17 cellular contexts compared by ENCODE assay signal in genomic region chr5:13214182-13214581, GRCh38.
"Had no signal": no experiment of that assay in that cellular context is flagged by ENCODE, and none has a peak within 500 bp of the region (broad histone marks: within the 10 kb centered on the region; RNA-seq: fewer than 3 reads in every experiment).

No MANE protein-coding gene starts in this region.

- H3K4me1 ChIP-seq: colonic mucosa, esophagus muscularis mucosa, foreskin keratinocyte, gastroesophageal sphincter, heart right ventricle, left lung, lower lobe of right lung had no signal

- H3K27me3 ChIP-seq: colonic mucosa, esophagus muscularis mucosa, foreskin keratinocyte, gastroesophageal sphincter, heart right ventricle, left lung had no signal

- H3K9me3 Mint-ChIP-seq: dendritic cell treated with granulocyte-macrophage colony-stimulating factor and Interleukin-4, amounts not matched to agents 40 ng/mL and 50 ng/mL, for 4 days had no signal

- DNase-seq: colonic mucosa; cortex of kidney; effector CD8-positive, alpha-beta T cell; effector memory CD8-positive, alpha-beta T cell; foreskin keratinocyte; heart right ventricle; hippocampal formation; left cardiac atrium; left lung; left ventricle myocardium superior; lower lobe of right lung; mesenchymal stem cell; midbrain; naive thymus-derived CD4-positive, alpha-beta T cell had no signal

- H3K27ac ChIP-seq: colonic mucosa, esophagus muscularis mucosa, foreskin keratinocyte, gastroesophageal sphincter, heart right ventricle, left lung, lower lobe of right lung had no signal

- H3K27me3 Mint-ChIP-seq: dendritic cell treated with granulocyte-macrophage colony-stimulating factor and Interleukin-4, amounts not matched to agents 40 ng/mL and 50 ng/mL, for 4 days; effector memory CD8-positive, alpha-beta T cell; naive thymus-derived CD4-positive, alpha-beta T cell had no signal

- H3K27ac Mint-ChIP-seq: dendritic cell treated with granulocyte-macrophage colony-stimulating factor and Interleukin-4, amounts not matched to agents 40 ng/mL and 50 ng/mL, for 4 days; effector memory CD8-positive, alpha-beta T cell; naive thymus-derived CD4-positive, alpha-beta T cell had no signal

- H3K36me3 Mint-ChIP-seq: naive thymus-derived CD4-positive, alpha-beta T cell had no signal

- H3K9me3 ChIP-seq: colonic mucosa, esophagus muscularis mucosa, gastroesophageal sphincter, left lung, lower lobe of right lung had no signal

- H3K4me3 ChIP-seq: colonic mucosa, esophagus muscularis mucosa, gastroesophageal sphincter, heart right ventricle, left lung, lower lobe of right lung had no signal

- H3K36me3 ChIP-seq: colonic mucosa, esophagus muscularis mucosa, gastroesophageal sphincter, heart right ventricle, left lung, lower lobe of right lung had no signal

- ATAC-seq: effector memory CD8-positive, alpha-beta T cell; foreskin keratinocyte; gastroesophageal sphincter; heart right ventricle; left lung; left ventricle myocardium superior; lower lobe of right lung; naive thymus-derived CD4-positive, alpha-beta T cell had no signal

- H3K4me1 Mint-ChIP-seq: naive thymus-derived CD4-positive, alpha-beta T cell had no signal

- H3K4me3 Mint-ChIP-seq: dendritic cell treated with granulocyte-macrophage colony-stimulating factor and Interleukin-4, amounts not matched to agents 40 ng/mL and 50 ng/mL, for 4 days; effector memory CD8-positive, alpha-beta T cell; naive thymus-derived CD4-positive, alpha-beta T cell had no signal
